In the genomic region with DNA sequence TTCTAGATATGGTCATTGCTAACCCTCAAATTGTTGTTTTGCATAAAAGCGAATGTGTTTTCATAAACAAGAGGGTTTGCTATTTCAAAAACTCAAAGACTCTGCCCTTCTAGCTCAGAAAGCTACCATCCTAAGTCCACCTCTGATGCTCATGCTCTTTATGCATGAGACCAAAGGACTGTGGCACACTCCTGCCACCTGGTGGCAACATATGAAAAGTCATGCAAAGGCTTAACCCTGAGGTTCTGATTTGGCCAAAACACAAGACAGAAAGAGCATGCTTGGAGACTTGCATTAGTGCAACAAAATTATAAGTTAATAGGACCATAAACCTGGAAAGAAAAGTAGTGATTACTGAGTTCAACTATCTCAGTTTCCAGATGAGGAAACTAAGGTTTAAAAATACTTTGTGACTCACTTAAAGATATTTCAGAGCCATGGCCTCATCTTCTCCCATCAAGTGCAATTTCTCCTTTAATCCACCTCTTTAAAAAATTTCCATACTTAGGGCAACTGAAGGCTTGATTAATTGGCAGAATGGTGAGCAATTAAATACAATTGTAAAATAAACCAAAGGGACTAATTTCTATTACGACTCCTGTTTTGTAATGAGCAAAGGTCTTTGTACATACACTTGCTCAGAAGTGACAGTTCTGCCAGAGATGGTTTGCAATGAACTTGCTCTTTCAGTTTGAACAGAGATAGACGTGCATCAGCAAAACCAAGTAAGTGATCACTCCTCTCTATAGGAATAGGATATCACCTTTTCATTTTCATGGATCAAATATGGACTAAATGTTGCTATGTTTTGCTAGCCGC, we compare ENCODE assay signal across 8 cellular contexts.
A peak's percentile ranks its signal among the peaks of the same experiment; 100 is the strongest.
DNase-seq lines count a peak whose midpoint lies in the region; ATAC-seq and TF ChIP-seq lines count a peak whose summit lies in the region.

No MANE protein-coding gene starts in this region.

- H3K4me1 ChIP-seq in gastroesophageal sphincter (peaks cover 0 to 4% (median 0%) of the 10 kb centered on the region in 3 donors), parathyroid adenoma (no peaks in the 10 kb centered on the region), uterus (no peaks in the 10 kb centered on the region)

- no peak overlapping the region for H2AFZ ChIP-seq in parathyroid adenoma

- POLR2A ChIA-PET in GM10248 (lab: Yijun Ruan, JAX) = no interaction called here

- TF ChIP-seq POLR2A in gastroesophageal sphincter (IDR thresholded peaks at IDR 0.05) (no peak), uterus (IDR thresholded peaks at IDR 0.05) (no peak)

- intact Hi-C loops in uterus (cut with DNase I; ENCODE audit: low total_unique reads) = no loop called here

- no peaks in the 10 kb centered on the region for H3K79me2 ChIP-seq in parathyroid adenoma

- peak; percentile 82 for TF ChIP-seq CTCF in GM10248 (IDR thresholded peaks at IDR 0.05; ENCODE audit: control extremely low read depth, extremely low read depth, low read depth, missing control alignments)
- TF ChIP-seq CTCF in LNCAP (IDR thresholded peaks at IDR 0.05) = peak; percentile 79
- peak; percentile 85 to 91 (median 90) for TF ChIP-seq CTCF in gastroesophageal sphincter (IDR thresholded peaks at IDR 0.05)
- peak; percentile 69 for TF ChIP-seq CTCF in parathyroid adenoma (IDR thresholded peaks at IDR 0.05)
- TF ChIP-seq CTCF in uterus (IDR thresholded peaks at IDR 0.05) = peak; percentile 85 to 92 (median 86)

- H3K4me3 ChIP-seq in H7 (ENCODE audit: insufficient read depth, low read depth, low read length) = no peak overlapping the region
- no peak overlapping the region for H3K4me3 ChIP-seq in gastroesophageal sphincter
- no peak overlapping the region for H3K4me3 ChIP-seq in parathyroid adenoma (ENCODE audit: low read depth, low read length)
- no peak overlapping the region for H3K4me3 ChIP-seq in uterus

- H3K27ac ChIP-seq in gastroesophageal sphincter = no peak overlapping the region
- no peak overlapping the region for H3K27ac ChIP-seq in parathyroid adenoma
- H3K27ac ChIP-seq in uterus = no peak overlapping the region

- H3K36me3 ChIP-seq in H7 (replicated peaks; ENCODE audit: control insufficient read depth, insufficient read depth, low read length) (no peaks in the 10 kb centered on the region), gastroesophageal sphincter (no peaks in the 10 kb centered on the region), parathyroid adenoma (ENCODE audit: control insufficient read depth, insufficient read depth, low read length) (no peaks in the 10 kb centered on the region), uterus (no peaks in the 10 kb centered on the region)

- no peak overlapping the region for H3K4me2 ChIP-seq in parathyroid adenoma (ENCODE audit: low read length)

- CTCF ChIA-PET in GM10248 (lab: Yijun Ruan, JAX) = interaction anchor here (0.7 to 3.9 kb wide), 16 partner anchors 8 to 1330 kb away, joined by 3 to 30 read pairs (median 4); no protein-coding TSS in a partner anchor

- no peaks in the 10 kb centered on the region for H3K9me3 ChIP-seq in gastroesophageal sphincter
- H3K9me3 ChIP-seq in parathyroid adenoma (ENCODE audit: control insufficient read depth, low read length) = no peaks in the 10 kb centered on the region
- H3K9me3 ChIP-seq in uterus = no peaks in the 10 kb centered on the region

- peak; percentile 72 for ATAC-seq in gastroesophageal sphincter

- WGBS in gastroesophageal sphincter (ENCODE audit: low coverage in 1 of 2), 2 donors = 65 to 66% methylated on average over 4 of the region's 4 CpGs

- H3K27me3 ChIP-seq in H7 (ENCODE audit: control insufficient read depth, insufficient read depth, low read length) = no peaks in the 10 kb centered on the region
- H3K27me3 ChIP-seq in gastroesophageal sphincter = no peaks in the 10 kb centered on the region
- H3K27me3 ChIP-seq in parathyroid adenoma (ENCODE audit: control insufficient read depth, insufficient read depth, low read length) = no peaks in the 10 kb centered on the region
- H3K27me3 ChIP-seq in uterus = no peaks in the 10 kb centered on the region

- no peak overlapping the region for H3K9ac ChIP-seq in parathyroid adenoma

- TF ChIP-seq EP300 in gastroesophageal sphincter (IDR thresholded peaks at IDR 0.05) = no peak

- DNase-seq in GM10248 (ENCODE audit: extremely low spot score) (peak; percentile 57), H7 (peak; percentile 75), RPMI8226 (peak; percentile 65), uterus (peak; percentile 67 to 76)
- DNase-seq in activated gamma-delta T cell treated with anti-CD3 and anti-CD28 coated beads, Interleukin-2, amount 50 U/mL, for 16 hours (ENCODE audit: low read depth) = peak; percentile 19

Comparison
In these comparisons a context has a peak if more than half of its experiments do, and no peak if none do; other contexts are left out.
1. DNase-seq: peak in every context shown above with its lines; median percentile 75 in H7; 72 in uterus; 65 in RPMI8226; 57 in GM10248; 19 in activated gamma-delta T cell treated with anti-CD3 and anti-CD28 coated beads, Interleukin-2, amount 50 U/mL, for 16 hours.